In the genomic region with DNA sequence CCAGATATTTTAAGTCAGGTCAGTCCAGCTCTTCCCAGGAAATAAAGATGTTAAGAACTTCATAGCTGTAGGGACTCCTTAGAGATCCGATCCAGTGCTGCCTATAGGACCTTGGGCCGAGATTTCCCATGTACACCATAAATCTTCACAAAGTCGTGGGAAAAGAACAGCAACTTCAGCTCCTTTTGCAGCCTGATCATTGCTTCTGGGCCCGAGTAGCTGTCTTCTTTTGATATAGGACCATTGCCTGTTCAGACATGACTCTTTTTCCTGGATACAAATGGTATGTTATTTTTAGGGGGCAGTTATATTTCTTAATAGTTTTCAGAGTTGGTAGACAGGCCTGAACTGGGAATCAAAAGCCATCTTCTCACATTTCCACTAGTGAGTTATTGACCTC, we compare ENCODE assay signal across 1 cellular context.
TF ChIP-seq lines count a peak whose summit lies in the region.

No MANE protein-coding gene starts in this region.

TF ChIP-seq in HepG2, 621 proteins besides CTCF, POLR2A, EP300 and RAD21:
- no peak for TF ChIP-seq ZNF776 (CRISPR knock-in tag; IDR thresholded peaks at IDR 0.05)
- TF ChIP-seq, protein P1, sequence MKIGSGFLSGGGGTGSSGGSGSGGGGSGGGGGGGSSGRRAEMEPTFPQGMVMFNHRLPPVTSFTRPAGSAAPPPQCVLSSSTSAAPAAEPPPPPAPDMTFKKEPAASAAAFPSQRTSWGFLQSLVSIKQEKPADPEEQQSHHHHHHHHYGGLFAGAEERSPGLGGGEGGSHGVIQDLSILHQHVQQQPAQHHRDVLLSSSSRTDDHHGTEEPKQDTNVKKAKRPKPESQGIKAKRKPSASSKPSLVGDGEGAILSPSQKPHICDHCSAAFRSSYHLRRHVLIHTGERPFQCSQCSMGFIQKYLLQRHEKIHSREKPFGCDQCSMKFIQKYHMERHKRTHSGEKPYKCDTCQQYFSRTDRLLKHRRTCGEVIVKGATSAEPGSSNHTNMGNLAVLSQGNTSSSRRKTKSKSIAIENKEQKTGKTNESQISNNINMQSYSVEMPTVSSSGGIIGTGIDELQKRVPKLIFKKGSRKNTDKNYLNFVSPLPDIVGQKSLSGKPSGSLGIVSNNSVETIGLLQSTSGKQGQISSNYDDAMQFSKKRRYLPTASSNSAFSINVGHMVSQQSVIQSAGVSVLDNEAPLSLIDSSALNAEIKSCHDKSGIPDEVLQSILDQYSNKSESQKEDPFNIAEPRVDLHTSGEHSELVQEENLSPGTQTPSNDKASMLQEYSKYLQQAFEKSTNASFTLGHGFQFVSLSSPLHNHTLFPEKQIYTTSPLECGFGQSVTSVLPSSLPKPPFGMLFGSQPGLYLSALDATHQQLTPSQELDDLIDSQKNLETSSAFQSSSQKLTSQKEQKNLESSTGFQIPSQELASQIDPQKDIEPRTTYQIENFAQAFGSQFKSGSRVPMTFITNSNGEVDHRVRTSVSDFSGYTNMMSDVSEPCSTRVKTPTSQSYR (CRISPR knock-in tag; IDR thresholded peaks at IDR 0.05; ENCODE audit: borderline replicate concordance): no peak
- TF ChIP-seq ZNF703 (CRISPR knock-in tag; IDR thresholded peaks at IDR 0.05; ENCODE audit: borderline replicate concordance): no peak
- TF ChIP-seq CBFB (CRISPR knock-in tag; IDR thresholded peaks at IDR 0.05): no peak
- TF ChIP-seq, protein P2, sequence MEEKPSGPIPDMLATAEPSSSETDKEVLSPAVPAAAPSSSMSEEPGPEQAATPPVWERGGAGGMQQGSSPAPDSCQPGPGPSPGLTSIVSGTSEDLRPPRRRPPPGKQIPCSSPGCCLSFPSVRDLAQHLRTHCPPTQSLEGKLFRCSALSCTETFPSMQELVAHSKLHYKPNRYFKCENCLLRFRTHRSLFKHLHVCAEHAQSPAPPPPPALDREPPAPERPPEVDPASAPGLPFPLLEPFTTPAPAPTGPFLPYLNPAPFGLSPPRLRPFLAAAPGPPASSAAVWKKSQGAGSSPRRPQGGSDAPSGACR (CRISPR knock-in tag; IDR thresholded peaks at IDR 0.05): no peak
- no peak for TF ChIP-seq ZNF746 (CRISPR knock-in tag; IDR thresholded peaks at IDR 0.05)
- no peak for TF ChIP-seq FOXO1 (CRISPR knock-in tag; IDR thresholded peaks at IDR 0.05)
- TF ChIP-seq ZNF672 (CRISPR knock-in tag; IDR thresholded peaks at IDR 0.05): no peak
- TF ChIP-seq ZNF264 (CRISPR knock-in tag; IDR thresholded peaks at IDR 0.05): no peak
- no peak for TF ChIP-seq ZBTB1 (CRISPR knock-in tag; IDR thresholded peaks at IDR 0.05; ENCODE audit: borderline replicate concordance)
- no peak for TF ChIP-seq NFE2 (CRISPR knock-in tag; IDR thresholded peaks at IDR 0.05)
- TF ChIP-seq ZNF44 (CRISPR knock-in tag; IDR thresholded peaks at IDR 0.05): no peak
- no peak for TF ChIP-seq MTA1 (CRISPR knock-in tag; IDR thresholded peaks at IDR 0.05; ENCODE audit: borderline replicate concordance)
